Comparison of ENCODE assay signal across 20 cellular contexts in genomic region chr12:115606040-115606439, GRCh38.
A peak's percentile ranks its signal among the peaks of the same experiment; 100 is the strongest.
DNase-seq lines count a peak whose midpoint lies in the region; ATAC-seq and TF ChIP-seq lines count a peak whose summit lies in the region.
"Had no signal": no experiment of that assay in that cellular context is flagged by ENCODE, and none has a peak within 500 bp of the region (broad histone marks: within the 10 kb centered on the region; RNA-seq: fewer than 3 reads in every experiment).

No MANE protein-coding gene starts in this region.

- H3K4me2 ChIP-seq in neural progenitor cell: peak overlapping the region; percentile 23
- H3K4me2 ChIP-seq: BLaER1 treated with 17β-estradiol and CSF1 and Interleukin-3, amounts not matched to agents 10 nM and 100 nM had no signal

- H3K9me3 Mint-ChIP-seq in neural progenitor cell: no peaks in the 10 kb centered on the region
- H3K9me3 Mint-ChIP-seq in activated CD4-positive, alpha-beta memory T cell treated with anti-CD3 and anti-CD28 coated beads, Interleukin-2, amount 10 ng/mL, durations not matched to agents 7 days and 5 days: peaks cover 5% of the 10 kb centered on the region

- H3K4me1 ChIP-seq in neural progenitor cell (peaks cover 15% of the 10 kb centered on the region), heart left ventricle (peaks cover 0 to under 1% (median 0%) of the 10 kb centered on the region in 12 donors)
- H3K4me1 ChIP-seq: Caco-2 had no signal

- H3K36me3 Mint-ChIP-seq in neural progenitor cell: no peaks in the 10 kb centered on the region
- H3K36me3 Mint-ChIP-seq in activated CD4-positive, alpha-beta memory T cell treated with anti-CD3 and anti-CD28 coated beads, Interleukin-2, amount 10 ng/mL, durations not matched to agents 7 days and 5 days (ENCODE audit: low read depth): no peaks in the 10 kb centered on the region
- H3K36me3 Mint-ChIP-seq: CD8-positive, alpha-beta T cell had no signal

- H3K27ac Mint-ChIP-seq in neural progenitor cell: no peak overlapping the region
- H3K27ac Mint-ChIP-seq in activated CD4-positive, alpha-beta memory T cell treated with anti-CD3 and anti-CD28 coated beads, Interleukin-2, amount 10 ng/mL, durations not matched to agents 7 days and 5 days: no peak overlapping the region
- H3K27ac Mint-ChIP-seq: B cell; CD4-positive, alpha-beta T cell; CD8-positive, alpha-beta T cell had no signal

- CTCF ChIA-PET in activated CD4-positive, alpha-beta memory T cell treated with anti-CD3 and anti-CD28 coated beads, Interleukin-2, amount 10 ng/mL, durations not matched to agents 7 days and 5 days (lab: Charles Lee): no interaction called here

- H3K36me3 ChIP-seq in neural progenitor cell: no peaks in the 10 kb centered on the region
- no peaks in the 10 kb centered on the region for H3K36me3 ChIP-seq in heart left ventricle
- H3K36me3 ChIP-seq: BLaER1 treated with 17β-estradiol and CSF1 and Interleukin-3, amounts not matched to agents 10 nM and 100 nM had no signal

- DNase-seq in NCI-H82 treated with DMSO at 0.1 percent for 48 hours (lab: John Stamatoyannopoulos, UW; ENCODE audit: unreplicated experiment): peak; percentile 78
- peak; percentile 49 for DNase-seq in left kidney (ENCODE audit: low read depth, low spot score)
- peak; percentile 71 for DNase-seq in neural progenitor cell (ENCODE audit: low spot score)
- peak; percentile 60 for DNase-seq in retina
- no peak for DNase-seq in GM13976 (ENCODE audit: low spot score)
- DNase-seq in heart left ventricle: no peak
- no peak for DNase-seq in activated CD4-positive, alpha-beta memory T cell treated with anti-CD3 and anti-CD28 coated beads, Interleukin-2, amount 10 ng/mL, durations not matched to agents 7 days and 5 days
- DNase-seq: 8988T; ACHN; AML-193; Caco-2; Calu3; CD4-positive, alpha-beta T cell; CD8-positive, alpha-beta T cell; DMS79 treated with DMSO at 0.1 percent for 48 hours; GF-D8 had no signal

- H3K27ac ChIP-seq in neural progenitor cell (no peak overlapping the region), heart left ventricle (no peak overlapping the region)
- H3K27ac ChIP-seq: BLaER1 treated with 17β-estradiol and CSF1 and Interleukin-3, amounts not matched to agents 10 nM and 100 nM; C4-2B had no signal

- ATAC-seq in heart left ventricle (no peak), HG02970 (IDR thresholded peaks at IDR 0.05; ENCODE audit: low FRiP score, unreplicated experiment) (no peak)
- ATAC-seq: CD8-positive, alpha-beta T cell had no signal

- in situ Hi-C loops in GM13976 (cut with MboI; ENCODE audit: low sequenced_read_pairs, unreplicated experiment): no loop called here

- H3K4me3 Mint-ChIP-seq in neural progenitor cell: no peak overlapping the region
- no peak overlapping the region for H3K4me3 Mint-ChIP-seq in activated CD4-positive, alpha-beta memory T cell treated with anti-CD3 and anti-CD28 coated beads, Interleukin-2, amount 10 ng/mL, durations not matched to agents 7 days and 5 days
- H3K4me3 Mint-ChIP-seq: B cell; CD4-positive, alpha-beta T cell; CD8-positive, alpha-beta T cell had no signal

- H3K27me3 ChIP-seq in neural progenitor cell (no peaks in the 10 kb centered on the region), heart left ventricle (peaks cover 0 to 41% (median 4%) of the 10 kb centered on the region in 9 donors)
- H3K27me3 ChIP-seq: BLaER1 treated with 17β-estradiol and CSF1 and Interleukin-3, amounts not matched to agents 10 nM and 100 nM had no signal

- TF ChIP-seq CTCF in neural progenitor cell (IDR thresholded peaks at IDR 0.05) (no peak), GM13976 (IDR thresholded peaks at IDR 0.05; ENCODE audit: borderline replicate concordance, control extremely low read depth, extremely low read depth, insufficient read depth, missing control alignments) (no peak), heart left ventricle (IDR thresholded peaks at IDR 0.05) (no peak)

- H3K79me2 ChIP-seq in neural progenitor cell (ENCODE audit: low read depth): no peaks in the 10 kb centered on the region

- WGBS in heart left ventricle, 4 donors: 31 to 50% (median 37%) methylated on average over 17 of the region's 17 CpGs

- POLR2A ChIA-PET in activated CD4-positive, alpha-beta memory T cell treated with anti-CD3 and anti-CD28 coated beads, Interleukin-2, amount 10 ng/mL, durations not matched to agents 7 days and 5 days (lab: Charles Lee): no interaction called here

- H2AFZ ChIP-seq in neural progenitor cell (replicated peaks): no peak overlapping the region

- intact Hi-C loops in heart left ventricle (cut with DNase I): no loop called here

- H3K9ac ChIP-seq in neural progenitor cell: no peak overlapping the region
- H3K9ac ChIP-seq: BLaER1 treated with 17β-estradiol and CSF1 and Interleukin-3, amounts not matched to agents 10 nM and 100 nM had no signal

- no peaks in the 10 kb centered on the region for H3K4me1 Mint-ChIP-seq in neural progenitor cell
- H3K4me1 Mint-ChIP-seq in activated CD4-positive, alpha-beta memory T cell treated with anti-CD3 and anti-CD28 coated beads, Interleukin-2, amount 10 ng/mL, durations not matched to agents 7 days and 5 days: no peaks in the 10 kb centered on the region
- H3K4me1 Mint-ChIP-seq: B cell had no signal

- H4K20me1 ChIP-seq in neural progenitor cell (ENCODE audit: low read depth): no peaks in the 10 kb centered on the region
- H4K20me1 ChIP-seq: BLaER1 treated with 17β-estradiol and CSF1 and Interleukin-3, amounts not matched to agents 10 nM and 100 nM had no signal

- H3K9me3 ChIP-seq in neural progenitor cell (ENCODE audit: low read depth) (no peaks in the 10 kb centered on the region), heart left ventricle (no peaks in the 10 kb centered on the region)
- H3K9me3 ChIP-seq: BLaER1 treated with 17β-estradiol and CSF1 and Interleukin-3, amounts not matched to agents 10 nM and 100 nM; Caco-2 had no signal

- peaks cover 6% of the 10 kb centered on the region for H3F3A ChIP-seq in neural progenitor cell (ENCODE audit: low read depth)

- no peak for TF ChIP-seq POLR2A in heart left ventricle (IDR thresholded peaks at IDR 0.05)

- no peaks in the 10 kb centered on the region for H3K27me3 Mint-ChIP-seq in neural progenitor cell (ENCODE audit: insufficient read depth, low read depth)
- no peaks in the 10 kb centered on the region for H3K27me3 Mint-ChIP-seq in activated CD4-positive, alpha-beta memory T cell treated with anti-CD3 and anti-CD28 coated beads, Interleukin-2, amount 10 ng/mL, durations not matched to agents 7 days and 5 days

- no peak overlapping the region for H3K4me3 ChIP-seq in neural progenitor cell
- H3K4me3 ChIP-seq in heart left ventricle: no peak overlapping the region
- H3K4me3 ChIP-seq: BLaER1 treated with 17β-estradiol and CSF1 and Interleukin-3, amounts not matched to agents 10 nM and 100 nM had no signal

Comparison
In these comparisons a context has a peak if more than half of its experiments do, and no peak if none do; other contexts are left out.
1. DNase-seq: peak in NCI-H82 treated with DMSO at 0.1 percent for 48 hours (single experiment), left kidney (single experiment), neural progenitor cell (single experiment) and retina (single experiment); none in GM13976 (single experiment), heart left ventricle (0 of 5) and activated CD4-positive, alpha-beta memory T cell treated with anti-CD3 and anti-CD28 coated beads, Interleukin-2, amount 10 ng/mL, durations not matched to agents 7 days and 5 days (single experiment).